Comparison of ENCODE assay signal across 1 cellular context in genomic region chr1:223711838-223712183, GRCh38.
TF ChIP-seq lines count a peak whose summit lies in the region.

No MANE protein-coding gene starts in this region.

TF ChIP-seq in HEK293, 187 proteins besides CTCF, POLR2A, EP300 and RAD21 (continued from another document and continues in another):
- TF ChIP-seq ZNF248 (tag by site-specific recombination; IDR thresholded peaks at IDR 0.05) (no peak), ZNF701 (tag by site-specific recombination; IDR thresholded peaks at IDR 0.05) (no peak), ZBTB26 (tag by site-specific recombination; optimal IDR thresholded peaks at IDR 0.05) (no peak), ZIC2 (tag by site-specific recombination; IDR thresholded peaks at IDR 0.05) (no peak), ZBTB10 (tag by site-specific recombination; IDR thresholded peaks at IDR 0.05) (no peak), SP3 (tag by site-specific recombination; IDR thresholded peaks at IDR 0.05) (0 out of 2 replicates have a peak, but pooled peaks have one; percentile 14), ZNF416 (tag by site-specific recombination; IDR thresholded peaks at IDR 0.05) (no peak), ZSCAN4 (tag by site-specific recombination; IDR thresholded peaks at IDR 0.05) (no peak), ZNF704 (tag by site-specific recombination; IDR thresholded peaks at IDR 0.05) (no peak), ZSCAN5A (tag by site-specific recombination; IDR thresholded peaks at IDR 0.05) (peak; percentile 90; the same call in 1 of the 2 replicates), TCF7L2 (IDR thresholded peaks at IDR 0.05; ENCODE audit: borderline replicate concordance, low read depth, low read length) (no peak), ZNF211 (tag by site-specific recombination; IDR thresholded peaks at IDR 0.05; ENCODE audit: low read depth) (no peak), ZNF302 (tag by site-specific recombination; IDR thresholded peaks at IDR 0.05; ENCODE audit: low read depth) (no peak), ZFP37 (tag by site-specific recombination; IDR thresholded peaks at IDR 0.05) (0 out of 2 replicates have a peak, but pooled peaks have one; percentile 68), ZXDB (tag by site-specific recombination; IDR thresholded peaks at IDR 0.05) (peak; percentile 58), ZNF530 (tag by site-specific recombination; IDR thresholded peaks at IDR 0.05; ENCODE audit: low read depth) (no peak), ZNF423 (tag by site-specific recombination; IDR thresholded peaks at IDR 0.05) (0 out of 2 replicates have a peak, but pooled peaks have one; percentile 3), RBAK (tag by site-specific recombination; IDR thresholded peaks at IDR 0.05) (no peak), ZNF2 (tag by site-specific recombination; IDR thresholded peaks at IDR 0.05) (peak; percentile 43; the same call in 1 of the 2 replicates), IKZF3 (tag by site-specific recombination; IDR thresholded peaks at IDR 0.05) (no peak), ZNF621 (tag by site-specific recombination; IDR thresholded peaks at IDR 0.05) (no peak), KLF7 (tag by site-specific recombination; IDR thresholded peaks at IDR 0.05; ENCODE audit: borderline replicate concordance) (no peak), GFI1B (tag by site-specific recombination; IDR thresholded peaks at IDR 0.05) (no peak), ZBTB49 (tag by site-specific recombination; IDR thresholded peaks at IDR 0.05; ENCODE audit: low read depth) (no peak), ZNF362 (tag by site-specific recombination; IDR thresholded peaks at IDR 0.05) (no peak), ZNF221 (tag by site-specific recombination; IDR thresholded peaks at IDR 0.05; ENCODE audit: borderline replicate concordance) (no peak), ATF2 (tag by site-specific recombination; IDR thresholded peaks at IDR 0.05; ENCODE audit: low read depth) (no peak), ZNF768 (tag by site-specific recombination; IDR thresholded peaks at IDR 0.05) (no peak; the same call in 1 of the 2 replicates), ZBTB8A (tag by site-specific recombination; IDR thresholded peaks at IDR 0.05) (peak; percentile 16; the same call in 1 of the 2 replicates), HOXD13 (CRISPR knock-in tag; IDR thresholded peaks at IDR 0.05; ENCODE audit: borderline replicate concordance) (no peak), ZNF514 (tag by site-specific recombination; IDR thresholded peaks at IDR 0.05) (no peak), TSHZ1 (tag by site-specific recombination; IDR thresholded peaks at IDR 0.05; ENCODE audit: borderline replicate concordance) (0 out of 2 replicates have a peak, but pooled peaks have one; percentile 51), ZNF560 (tag by site-specific recombination; IDR thresholded peaks at IDR 0.05; ENCODE audit: borderline replicate concordance) (no peak), ZNF214 (tag by site-specific recombination; IDR thresholded peaks at IDR 0.05; ENCODE audit: borderline replicate concordance) (no peak), ZNF518A (tag by site-specific recombination; conservative IDR thresholded peaks at IDR 0.05; ENCODE audit: low read depth) (no peak), ZNF510 (tag by site-specific recombination; IDR thresholded peaks at IDR 0.05; ENCODE audit: insufficient replicate concordance) (no peak), ZNF777 (tag by site-specific recombination; IDR thresholded peaks at IDR 0.05; ENCODE audit: borderline replicate concordance) (no peak)
